14 cellular contexts compared by ENCODE assay signal in the genomic region with DNA sequence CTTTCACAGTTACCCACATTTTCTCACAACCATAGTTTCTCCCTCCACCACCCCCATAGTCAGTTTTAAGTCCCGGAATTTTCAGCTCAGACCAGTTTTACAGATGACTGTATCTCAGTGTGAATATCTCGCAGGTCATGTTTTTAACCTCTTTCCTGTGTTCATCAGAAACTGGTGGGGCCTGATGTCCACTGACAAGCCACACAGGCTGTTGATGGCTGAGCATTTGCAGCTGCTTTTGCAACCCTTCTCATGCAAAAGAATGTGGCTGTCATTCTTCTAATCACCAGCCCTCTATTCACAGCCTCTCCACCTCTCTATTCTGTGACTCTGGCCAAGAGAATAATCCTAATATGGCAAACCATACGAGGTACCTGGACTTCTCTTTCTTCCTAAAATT. TPM values are rescaled to one million over a fixed set of nuclear protein-coding genes. Genes with fewer than 3 reads are reported as not detected.
DNase-seq lines count a peak whose midpoint lies in the region; ATAC-seq and TF ChIP-seq lines count a peak whose summit lies in the region.
"Had no signal": no experiment of that assay in that cellular context is flagged by ENCODE, and none has a peak within 500 bp of the region (broad histone marks: within the 10 kb centered on the region; RNA-seq: fewer than 3 reads in every experiment).

No MANE protein-coding gene starts in this region.

- H3K4me1 ChIP-seq in cardiac muscle cell (ENCODE audit: low read depth) = peaks cover 13% of the 10 kb centered on the region

- no peak for DNase-seq in Right ventricle myocardium inferior (ENCODE audit: missing footprints)
- DNase-seq in cardiac septum (ENCODE audit: low spot score) = no peak
- DNase-seq in cardiac muscle cell (ENCODE audit: low read depth in 1 of 2, low spot score in 1 of 2) = peak; percentile 58
- no peak for DNase-seq in amygdala (lab: John Stamatoyannopoulos, UW)
- DNase-seq in globus pallidus (ENCODE audit: low spot score) = no peak
- DNase-seq in NCI-H1092 (lab: John Stamatoyannopoulos, UW) = no peak
- DNase-seq in erythroblast (lab: John Stamatoyannopoulos, UW) = no peak
- DNase-seq: GM23248, Kasumi-1, sigmoid colon, transverse colon had no signal

- H3K9me3 ChIP-seq in cardiac muscle cell (ENCODE audit: low read depth) = no peaks in the 10 kb centered on the region
- H3K9me3 ChIP-seq: breast epithelium, sigmoid colon, transverse colon had no signal

- peak; percentile 66 for ATAC-seq in Right ventricle myocardium inferior
- peak; percentile 56 for ATAC-seq in HG03565 (IDR thresholded peaks at IDR 0.05; ENCODE audit: unreplicated experiment)

- TF ChIP-seq POLR2A in erythroblast (IDR thresholded peaks at IDR 0.05; ENCODE audit: low read length) = no peak

- no peak for TF ChIP-seq CTCF in cardiac muscle cell (IDR thresholded peaks at IDR 0.05; ENCODE audit: low read depth, low read length)

- peak overlapping the region; percentile 40 for H3K27ac ChIP-seq in cardiac muscle cell
- H3K27ac ChIP-seq: RWPE1 had no signal

- H3K27me3 ChIP-seq in cardiac muscle cell = no peaks in the 10 kb centered on the region
- H3K27me3 ChIP-seq: breast epithelium, sigmoid colon, transverse colon had no signal

- no peaks in the 10 kb centered on the region for H3K36me3 ChIP-seq in cardiac muscle cell
- H3K36me3 ChIP-seq: breast epithelium had no signal

- intact Hi-C loops in Right ventricle myocardium inferior (cut with DNase I) (no loop called here), cardiac septum (cut with DNase I) (no loop called here)

- no peak overlapping the region for H3K4me3 ChIP-seq in cardiac muscle cell
- H3K4me3 ChIP-seq: breast epithelium, GM23248, sigmoid colon, transverse colon had no signal

RNA-seq across cellular contexts. Expression of gene GYG1, which starts 8.5 kb away (rescaled TPM):
- total RNA-seq in Right ventricle myocardium inferior (202 TPM), cardiac septum (123 TPM), cardiac muscle cell (11.2 and 24.5 TPM in 2 replicates)
- polyA plus RNA-seq in cardiac muscle cell = 31.9 and 47.8 TPM in 2 replicates

Comparison
In these comparisons a context has a peak if more than half of its experiments do, and no peak if none do; other contexts are left out.
1. DNase-seq: peak in cardiac muscle cell (2 of 2); none in Right ventricle myocardium inferior (single experiment), cardiac septum (single experiment), amygdala (0 of 56), globus pallidus (single experiment), NCI-H1092 (single experiment) and erythroblast (0 of 2).